ENCODE assay signal across 30 cellular contexts in the genomic region with DNA sequence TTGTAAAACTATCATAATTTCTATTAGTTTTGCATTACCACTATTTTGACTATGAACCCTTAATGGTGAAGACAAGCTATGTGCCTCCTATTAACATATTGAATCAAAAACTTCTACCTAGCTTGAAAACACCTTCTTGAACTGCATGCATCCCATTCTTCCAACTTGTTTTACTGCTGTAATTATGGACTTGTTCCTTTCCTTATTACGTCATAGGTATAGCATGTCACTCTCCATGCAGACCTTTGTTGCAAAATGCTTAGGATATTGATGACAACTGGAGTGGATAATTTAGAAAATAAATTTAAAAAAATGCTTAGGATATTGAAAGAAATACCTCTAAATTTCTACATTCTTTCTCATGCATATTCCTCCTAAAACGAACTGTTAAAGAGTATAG.
"Had no signal": no experiment of that assay in that cellular context is flagged by ENCODE, and none has a peak within 500 bp of the region (broad histone marks: within the 10 kb centered on the region; RNA-seq: fewer than 3 reads in every experiment).

No MANE protein-coding gene starts in this region.

- H3K27ac Mint-ChIP-seq: dendritic cell treated with granulocyte-macrophage colony-stimulating factor and Interleukin-4, amounts not matched to agents 40 ng/mL and 50 ng/mL, for 4 days; effector memory CD8-positive, alpha-beta T cell; endodermal cell had no signal

- H3K4me3 ChIP-seq: colonic mucosa, coronary artery, dorsolateral prefrontal cortex, esophagus muscularis mucosa, esophagus squamous epithelium, gastrocnemius medialis, gastroesophageal sphincter, heart left ventricle, heart right ventricle, hepatocyte had no signal

- FAIRE-seq: colon, endometrium, endothelial cell of umbilical vein, frontal cortex had no signal

- ATAC-seq: effector memory CD8-positive, alpha-beta T cell; esophagus mucosa; foreskin keratinocyte; gastrocnemius medialis; gastroesophageal sphincter; heart left ventricle; heart right ventricle had no signal

- H3K27ac ChIP-seq: colonic mucosa, coronary artery, dorsolateral prefrontal cortex, epithelial cell of prostate, esophagus muscularis mucosa, esophagus squamous epithelium, foreskin keratinocyte, gastrocnemius medialis, gastroesophageal sphincter, heart left ventricle, heart right ventricle, hepatocyte had no signal

- H3K36me3 ChIP-seq: colonic mucosa, esophagus muscularis mucosa, esophagus squamous epithelium, gastrocnemius medialis, gastroesophageal sphincter, heart left ventricle, heart right ventricle had no signal

- H3K27me3 Mint-ChIP-seq: dendritic cell treated with granulocyte-macrophage colony-stimulating factor and Interleukin-4, amounts not matched to agents 40 ng/mL and 50 ng/mL, for 4 days; effector memory CD8-positive, alpha-beta T cell had no signal

- H3K9me3 ChIP-seq: colonic mucosa, esophagus muscularis mucosa, esophagus squamous epithelium, gastrocnemius medialis, gastroesophageal sphincter, heart left ventricle had no signal

- H3K4me1 ChIP-seq: colonic mucosa, esophagus squamous epithelium, foreskin keratinocyte, gastroesophageal sphincter, heart left ventricle, heart right ventricle had no signal

- DNase-seq: colonic mucosa; cortex of kidney; dermis blood vessel endothelial cell; dorsolateral prefrontal cortex; effector CD4-positive, alpha-beta T cell; effector CD8-positive, alpha-beta T cell; effector memory CD4-positive, alpha-beta T cell; effector memory CD8-positive, alpha-beta T cell; endodermal cell; erythroblast; esophagus squamous epithelium; foreskin fibroblast; foreskin keratinocyte; foreskin melanocyte; gastrocnemius medialis; glutamatergic neuron; head of caudate nucleus; heart left ventricle; heart right ventricle had no signal

- H3K4me1 Mint-ChIP-seq: endodermal cell had no signal

- H3K79me2 ChIP-seq: hepatocyte had no signal

- H3K4me3 Mint-ChIP-seq: dendritic cell treated with granulocyte-macrophage colony-stimulating factor and Interleukin-4, amounts not matched to agents 40 ng/mL and 50 ng/mL, for 4 days; effector memory CD8-positive, alpha-beta T cell; endodermal cell had no signal

- H3K4me2 ChIP-seq: hepatocyte had no signal

- H3K27me3 ChIP-seq: colonic mucosa, dorsolateral prefrontal cortex, esophagus muscularis mucosa, esophagus squamous epithelium, foreskin keratinocyte, gastrocnemius medialis, gastroesophageal sphincter, heart left ventricle, heart right ventricle, hepatocyte had no signal

- H2AFZ ChIP-seq: hepatocyte had no signal
